ENCODE assay signal across 12 cellular contexts in genomic region chr1:151289080-151289935, GRCh38. TPM values are rescaled to one million over a fixed set of nuclear protein-coding genes. Genes with fewer than 3 reads are reported as not detected.
DNase-seq lines count a peak whose midpoint lies in the region; ATAC-seq and TF ChIP-seq lines count a peak whose summit lies in the region.
"Had no signal": no experiment of that assay in that cellular context is flagged by ENCODE, and none has a peak within 500 bp of the region (broad histone marks: within the 10 kb centered on the region; RNA-seq: fewer than 3 reads in every experiment).

No MANE protein-coding gene starts in this region.

- no peak for TF ChIP-seq CTCF in chondrocyte (IDR thresholded peaks at IDR 0.05)

- no peak overlapping the region for H3K27ac Mint-ChIP-seq in chondrocyte (ENCODE audit: unreplicated experiment)

- no peaks in the 10 kb centered on the region for H3K27me3 ChIP-seq in BLaER1
- H3K27me3 ChIP-seq in H7 (ENCODE audit: control insufficient read depth, insufficient read depth, low read length), result no peaks in the 10 kb centered on the region
- H3K27me3 ChIP-seq: cardiac muscle cell, right atrium auricular region had no signal

- peak overlapping the region; percentile 58 for H3K9ac ChIP-seq in BLaER1

- H3K4me1 Mint-ChIP-seq in chondrocyte (ENCODE audit: low read depth), result peaks cover 3% of the 10 kb centered on the region

- H3K36me3 ChIP-seq in BLaER1 (peaks cover 83% of the 10 kb centered on the region), H7 (replicated peaks; ENCODE audit: control insufficient read depth, insufficient read depth, low read length) (peaks cover 44% of the 10 kb centered on the region)

- H3K4me3 Mint-ChIP-seq in chondrocyte (ENCODE audit: unreplicated experiment), result no peak overlapping the region

- H3K4me1 ChIP-seq in BLaER1, result peaks cover 66% of the 10 kb centered on the region

- no peaks in the 10 kb centered on the region for H3K9me3 Mint-ChIP-seq in chondrocyte (ENCODE audit: low read depth)

- H3K4me3 ChIP-seq in BLaER1 (no peak overlapping the region), H7 (ENCODE audit: insufficient read depth, low read depth, low read length) (no peak overlapping the region)
- H3K4me3 ChIP-seq: cardiac muscle cell, right atrium auricular region had no signal

- H3K36me3 Mint-ChIP-seq in chondrocyte (ENCODE audit: low read depth), result peaks cover 23% of the 10 kb centered on the region

- peak overlapping the region; percentile 64 for H3K27ac ChIP-seq in BLaER1
- H3K27ac ChIP-seq: cardiac muscle cell, right atrium auricular region had no signal

- peak overlapping the region; percentile 70 for H3K4me2 ChIP-seq in BLaER1

- no peak for ATAC-seq in GM18873 (IDR thresholded peaks at IDR 0.05; ENCODE audit: low FRiP score, unreplicated experiment)
- ATAC-seq: left cardiac atrium had no signal

- H4K20me1 ChIP-seq in BLaER1, result peaks cover 82% of the 10 kb centered on the region

- no peaks in the 10 kb centered on the region for H3K27me3 Mint-ChIP-seq in chondrocyte (ENCODE audit: low read depth)

- intact Hi-C loops in posterior cingulate gyrus (cut with DNase I), result no loop called here

- DNase-seq in H7, result peak; percentile 43
- DNase-seq in chondrocyte (ENCODE audit: low spot score), result peak; percentile 58
- DNase-seq in posterior cingulate gyrus, result no peak
- no peak for DNase-seq in NCI-H2227 treated with DMSO at 0.1 percent for 48 hours (lab: John Stamatoyannopoulos, UW)
- DNase-seq: KG1; left cardiac atrium; NCI-H146; stimulated activated CD4-positive, alpha-beta T cell treated with anti-CD3 and anti-CD28 coated beads, Interleukin-4, amount 100 ng/mL, for 4 hours had no signal

- H3K9me3 ChIP-seq in BLaER1, result no peaks in the 10 kb centered on the region
- H3K9me3 ChIP-seq: right atrium auricular region had no signal

RNA-seq across cellular contexts. Expression of gene ZNF687, which starts 7.2 kb away (rescaled TPM):
- 81.3 and 103 TPM in 2 replicates for total RNA-seq in H7 (2014; rRNA removed; shearing (Covaris generic))
- 17.5 to 19.3 TPM (median 18.6 TPM) in 3 replicates for total RNA-seq in chondrocyte

RNA-seq across cellular contexts. Expression of gene PSMD4, which starts 34.8 kb away (rescaled TPM):
- 373 and 381 TPM in 2 replicates for total RNA-seq in H7 (2014; rRNA removed; shearing (Covaris generic))
- total RNA-seq in chondrocyte, result 111 to 144 TPM (median 113 TPM) in 3 replicates

RNA-seq across cellular contexts. Expression of gene PI4KB, which starts 37.9 kb away (rescaled TPM):
- total RNA-seq in H7 (2014; rRNA removed; shearing (Covaris generic)), result 33.4 and 36.2 TPM in 2 replicates
- 51.4 to 73.2 TPM (median 54.7 TPM) in 3 replicates for total RNA-seq in chondrocyte

RNA-seq across cellular contexts. Expression of gene RFX5, which starts 57.7 kb away (rescaled TPM):
- 73.1 and 74.9 TPM in 2 replicates for total RNA-seq in H7 (2014; rRNA removed; shearing (Covaris generic))
- 30.0 to 64.7 TPM (median 31.8 TPM) in 3 replicates for total RNA-seq in chondrocyte

Comparison
In these comparisons a context has a peak if more than half of its experiments do, and no peak if none do; other contexts are left out.
1. DNase-seq: peak in H7 (single experiment) and chondrocyte (single experiment); none in posterior cingulate gyrus (0 of 10) and NCI-H2227 treated with DMSO at 0.1 percent for 48 hours (single experiment).